In genomic region chr5:16776611-16777251, GRCh38 we compare ENCODE assay signal across 11 cellular contexts.
DNase-seq lines count a peak whose midpoint lies in the region; ATAC-seq, FAIRE-seq and TF ChIP-seq lines count a peak whose summit lies in the region.
"Had no signal": no experiment of that assay in that cellular context is flagged by ENCODE, and none has a peak within 500 bp of the region (broad histone marks: within the 10 kb centered on the region; RNA-seq: fewer than 3 reads in every experiment).

No MANE protein-coding gene starts in this region.

- H3K4me1 ChIP-seq in A549: peaks cover 26% of the 10 kb centered on the region

- H3K27me3 ChIP-seq in WERI-Rb-1 (ENCODE audit: insufficient read depth, low read depth, severe bottlenecking): no peaks in the 10 kb centered on the region
- H3K27me3 ChIP-seq: neutrophil had no signal

- no peak for TF ChIP-seq RAD21 in A549 (conservative IDR thresholded peaks at IDR 0.05 in 1 of 2, IDR thresholded peaks at IDR 0.05 in 1 of 2)

- TF ChIP-seq EP300 in A549 (IDR thresholded peaks at IDR 0.05): no peak

- no peak overlapping the region; the same call in 2 of the 3 replicates for H3K4me2 ChIP-seq in A549

- H3K4me3 ChIP-seq in A549 (no peak overlapping the region), WERI-Rb-1 (ENCODE audit: low read depth, low read length) (no peak overlapping the region)
- H3K4me3 ChIP-seq in Jurkat, Clone E6-1 (ENCODE audit: low read length): no peak overlapping the region

- DNase-seq in A549 (ENCODE audit: low read depth in 1 of 2, low spot score in 1 of 2) (peak in 1 of 2 experiments; percentile 54), WERI-Rb-1 (no peak), iris pigment epithelial cell (ENCODE audit: low read depth) (peak; percentile 33), SKM-1 treated with dmso at 0.1 percent for 144 hours (lab: John Stamatoyannopoulos, UW; ENCODE audit: unreplicated experiment) (no peak)
- peak; percentile 27 for DNase-seq in Jurkat, Clone E6-1 (ENCODE audit: low read depth, low spot score)
- DNase-seq: activated CD4-positive, alpha-beta T cell treated with anti-CD3 and anti-CD28 coated beads, Interleukin-2, amount 50 U/mL, for 48 hours; CD8-positive, alpha-beta T cell had no signal

- TF ChIP-seq POLR2A in A549 (IDR thresholded peaks at IDR 0.05; ENCODE audit: low read length): no peak

- TF ChIP-seq CTCF in A549 (IDR thresholded peaks at IDR 0.05): peak; percentile 20; the same call in 2 of the 3 replicates
- TF ChIP-seq CTCF in WERI-Rb-1 (IDR thresholded peaks at IDR 0.05; ENCODE audit: low read depth, low read length): 0 out of 2 replicates have a peak, but pooled peaks have one; percentile 15

- H3K36me3 ChIP-seq in WERI-Rb-1: peaks cover 28% of the 10 kb centered on the region
- H3K36me3 ChIP-seq: neutrophil had no signal

- CTCF ChIA-PET in A549 (lab: Yijun Ruan, JAX): interaction anchor here (0.7 to 2.6 kb wide), 6 partner anchors 15 to 426 kb away, joined by 3 to 12 read pairs (median 4); no protein-coding TSS in a partner anchor

- FAIRE-seq in A549 (lab: Jason Lieb, UNC): no peak

- ATAC-seq in A549 (peak; percentile 72 to 83; a peak in 4 of 6 replicates), HG02970 (IDR thresholded peaks at IDR 0.05; ENCODE audit: low FRiP score, unreplicated experiment) (no peak), HG02610 (IDR thresholded peaks at IDR 0.05; ENCODE audit: unreplicated experiment) (no peak), GM21825 (IDR thresholded peaks at IDR 0.05; ENCODE audit: unreplicated experiment) (no peak)
- ATAC-seq: CD8-positive, alpha-beta T cell had no signal

- H3K9me3 ChIP-seq in A549 (no peaks in the 10 kb centered on the region), WERI-Rb-1 (ENCODE audit: severe bottlenecking) (no peaks in the 10 kb centered on the region)
- H3K9me3 ChIP-seq: neutrophil had no signal

- 75% methylated on average over 10 of the region's 10 CpGs for WGBS in A549 (ENCODE audit: missing lambda C conversion rate)

- POLR2A ChIA-PET in A549 (lab: Yijun Ruan, JAX): no interaction called here

- peak overlapping the region in 1 of 2 experiments; percentile 1; a peak in 1 of 6 replicates for H3K27ac ChIP-seq in A549
- H3K27ac ChIP-seq in WERI-Rb-1: no peak overlapping the region
- H3K27ac ChIP-seq: neutrophil had no signal

TF ChIP-seq in A549, 52 proteins besides CTCF, POLR2A, EP300 and RAD21:
- no peak for TF ChIP-seq HOXA7 (CRISPR knock-in tag; IDR thresholded peaks at IDR 0.05)

Comparison
In these comparisons a context has a peak if more than half of its experiments do, and no peak if none do; other contexts are left out.
1. ATAC-seq: peak in A549 (2 of 2); none in HG02970 (single experiment), HG02610 (single experiment) and GM21825 (single experiment).
2. DNase-seq: peak in Jurkat, Clone E6-1 (single experiment) and iris pigment epithelial cell (single experiment); none in WERI-Rb-1 (single experiment) and SKM-1 treated with dmso at 0.1 percent for 144 hours (single experiment).